In genomic region chr17:38512473-38513058, GRCh38 we compare ENCODE assay signal across 15 cellular contexts.
"Had no signal": no experiment of that assay in that cellular context is flagged by ENCODE, and none has a peak within 500 bp of the region (broad histone marks: within the 10 kb centered on the region; RNA-seq: fewer than 3 reads in every experiment).

No MANE protein-coding gene starts in this region.

- DNase-seq: activated CD4-positive, alpha-beta T cell treated with anti-CD3 and anti-CD28 coated beads, Interleukin-2, amount 50 U/mL, for 1 hour; body of pancreas; central memory CD4-positive, alpha-beta T cell; cortex of kidney; effector memory CD8-positive, alpha-beta T cell; left cardiac atrium; mammary epithelial cell; natural killer cell; stimulated activated naive CD4-positive, alpha-beta T cell; T-helper 2 cell; upper lobe of left lung had no signal

- ATAC-seq: body of pancreas; effector memory CD8-positive, alpha-beta T cell; natural killer cell; sciatic nerve had no signal

- H3K27ac ChIP-seq: body of pancreas, epithelial cell of prostate, psoas muscle, upper lobe of left lung had no signal

- H3K4me1 ChIP-seq: psoas muscle had no signal

- H3K9me3 ChIP-seq: body of pancreas, psoas muscle, upper lobe of left lung had no signal

- FAIRE-seq: TTC549 had no signal

- H3K4me3 ChIP-seq: body of pancreas, psoas muscle, upper lobe of left lung had no signal
